Comparison of ENCODE assay signal across 8 cellular contexts in the genomic region with DNA sequence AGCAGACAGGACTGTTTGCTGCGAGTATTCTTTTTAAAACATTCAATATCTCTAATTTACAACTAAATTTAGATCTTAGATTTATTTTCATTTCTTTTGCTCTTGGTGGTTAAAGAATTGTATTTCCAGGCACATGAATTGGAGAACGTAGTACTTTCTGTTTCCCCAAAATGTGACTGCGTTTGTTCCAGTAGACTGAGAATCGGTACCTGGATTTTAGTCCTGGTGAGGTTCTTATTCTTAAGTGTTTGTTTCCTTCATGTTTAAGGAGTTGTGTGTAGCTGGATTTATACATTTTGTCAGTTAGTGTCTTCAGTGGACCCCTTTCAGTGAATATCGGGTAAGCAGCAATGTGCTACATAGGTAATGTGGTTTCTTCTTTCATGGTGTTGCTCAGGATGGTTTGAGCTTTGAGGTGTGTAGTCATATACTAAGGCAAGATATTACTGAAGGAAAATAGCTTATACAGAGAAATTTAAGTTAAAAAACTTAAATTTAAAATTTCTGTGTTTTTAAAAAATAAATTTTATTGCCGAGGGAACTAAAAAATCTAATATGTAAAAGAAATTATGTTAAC. TPM values are rescaled to one million over a fixed set of nuclear protein-coding genes. Genes with fewer than 3 reads are reported as not detected.
DNase-seq lines count a peak whose midpoint lies in the region; ATAC-seq and TF ChIP-seq lines count a peak whose summit lies in the region.

No MANE protein-coding gene starts in this region.

- peak overlapping the region; percentile 90 for H3K4me3 ChIP-seq in H7 (ENCODE audit: insufficient read depth, low read depth, low read length)
- H3K4me3 ChIP-seq in esophagus squamous epithelium: peak overlapping the region; percentile 81 to 97 (median 92)
- H3K4me3 ChIP-seq in gastrocnemius medialis: peak overlapping the region; percentile 91 to 99 (median 95)

- H3K9me3 ChIP-seq in esophagus squamous epithelium (no peaks in the 10 kb centered on the region), gastrocnemius medialis (no peaks in the 10 kb centered on the region)

- H3K27ac ChIP-seq in esophagus squamous epithelium (peak overlapping the region; percentile 37 to 99 (median 98)), gastrocnemius medialis (peak overlapping the region; percentile 96 to 100 (median 98))

- TF ChIP-seq CTCF in esophagus squamous epithelium (IDR thresholded peaks at IDR 0.05): no peak
- TF ChIP-seq CTCF in gastrocnemius medialis (IDR thresholded peaks at IDR 0.05 in 4 of 5, conservative IDR thresholded peaks at IDR 0.05 in 1 of 5): no peak

- CTCF ChIA-PET in HEK293T (lab: Yijun Ruan, JAX): no interaction called here

- ATAC-seq in gastrocnemius medialis (no peak), GM21367 (IDR thresholded peaks at IDR 0.05; ENCODE audit: unreplicated experiment) (no peak)

- intact Hi-C loops in esophagus squamous epithelium (cut with DNase I) (no loop called here), gastrocnemius medialis (cut with DNase I; ENCODE audit: low total_unique reads) (loop anchor here (2.0 kb wide), 1 partner anchor 121 kb away; no protein-coding TSS in a partner anchor)

- POLR2A ChIA-PET in HEK293T (lab: Yijun Ruan, JAX): no interaction called here

- H3K36me3 ChIP-seq in H7 (replicated peaks; ENCODE audit: control insufficient read depth, insufficient read depth, low read length): no peaks in the 10 kb centered on the region
- H3K36me3 ChIP-seq in esophagus squamous epithelium: no peaks in the 10 kb centered on the region
- H3K36me3 ChIP-seq in gastrocnemius medialis: no peaks in the 10 kb centered on the region

- H3K4me1 ChIP-seq in esophagus squamous epithelium (peaks cover 3 to 73% (median 16%) of the 10 kb centered on the region in 3 donors), gastrocnemius medialis (peaks cover 32 to 44% of the 10 kb centered on the region in 2 donors)

- DNase-seq in H7 (no peak), RKO (ENCODE audit: low spot score) (peak; percentile 47), esophagus squamous epithelium (lab: John Stamatoyannopoulos, UW) (no peak), gastrocnemius medialis (no peak), activated gamma-delta T cell (lab: John Stamatoyannopoulos, UW) (no peak), HEK293T (ENCODE audit: extremely low spot score) (no peak)
- no peak for DNase-seq in activated effector memory CD4-positive, alpha-beta T cell treated with anti-CD3 and anti-CD28 coated beads, Interleukin-2, amount 50 U/mL, for 16 hours

- H3K27me3 ChIP-seq in H7 (ENCODE audit: control insufficient read depth, insufficient read depth, low read length) (no peaks in the 10 kb centered on the region), esophagus squamous epithelium (no peaks in the 10 kb centered on the region), gastrocnemius medialis (no peaks in the 10 kb centered on the region)

- no peak for TF ChIP-seq POLR2A in esophagus squamous epithelium (IDR thresholded peaks at IDR 0.05)
- no peak for TF ChIP-seq POLR2A in gastrocnemius medialis (IDR thresholded peaks at IDR 0.05)

- in situ Hi-C loops in gastrocnemius medialis (cut with MboI; ENCODE audit: low sequenced_read_pairs in 4 of 4): loop anchor here in 2 of 4 donors (10.0 to 25.0 kb wide), 2 partner anchors 123 to 594 kb away; partner anchors contain the start of gene SLC35D1 (in 2 of the 2)

- 21 to 24% methylated on average over 6 of the region's 6 CpGs for WGBS in esophagus squamous epithelium, 2 donors

TF ChIP-seq in HEK293T, 16 proteins besides CTCF, POLR2A, EP300 and RAD21:
- no peak for TF ChIP-seq FOXK2 (IDR thresholded peaks at IDR 0.05)
- TF ChIP-seq HDGF (IDR thresholded peaks at IDR 0.05; ENCODE audit: borderline replicate concordance): no peak
- no peak for TF ChIP-seq SUZ12 (IDR thresholded peaks at IDR 0.05)
- TF ChIP-seq NFRKB (IDR thresholded peaks at IDR 0.05): no peak
- no peak for TF ChIP-seq L3MBTL2 (conservative IDR thresholded peaks at IDR 0.05)
- no peak for TF ChIP-seq SP1 (IDR thresholded peaks at IDR 0.05)
- TF ChIP-seq FOXA1 (IDR thresholded peaks at IDR 0.05): no peak
- TF ChIP-seq ZNF384 (IDR thresholded peaks at IDR 0.05): no peak
- no peak for TF ChIP-seq FOXM1 (IDR thresholded peaks at IDR 0.05; ENCODE audit: borderline replicate concordance)
- TF ChIP-seq ELF4 (IDR thresholded peaks at IDR 0.05): no peak
- no peak for TF ChIP-seq CTBP1 (IDR thresholded peaks at IDR 0.05; ENCODE audit: borderline replicate concordance)
- TF ChIP-seq LEF1 (IDR thresholded peaks at IDR 0.05; ENCODE audit: borderline replicate concordance): no peak
- TF ChIP-seq, protein P1, sequence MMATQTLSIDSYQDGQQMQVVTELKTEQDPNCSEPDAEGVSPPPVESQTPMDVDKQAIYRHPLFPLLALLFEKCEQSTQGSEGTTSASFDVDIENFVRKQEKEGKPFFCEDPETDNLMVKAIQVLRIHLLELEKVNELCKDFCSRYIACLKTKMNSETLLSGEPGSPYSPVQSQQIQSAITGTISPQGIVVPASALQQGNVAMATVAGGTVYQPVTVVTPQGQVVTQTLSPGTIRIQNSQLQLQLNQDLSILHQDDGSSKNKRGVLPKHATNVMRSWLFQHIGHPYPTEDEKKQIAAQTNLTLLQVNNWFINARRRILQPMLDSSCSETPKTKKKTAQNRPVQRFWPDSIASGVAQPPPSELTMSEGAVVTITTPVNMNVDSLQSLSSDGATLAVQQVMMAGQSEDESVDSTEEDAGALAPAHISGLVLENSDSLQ (IDR thresholded peaks at IDR 0.05): no peak

RNA-seq across cellular contexts. Expression of gene MIER1, which starts 6.8 kb away (rescaled TPM):
- total RNA-seq in H7 (2014; rRNA removed; shearing (Covaris generic)): 31.7 and 44.8 TPM in 2 replicates
- total RNA-seq in esophagus squamous epithelium (10 to 100 TPM; 17.6 to 34.0 (median 24.4) TPM), gastrocnemius medialis (10 to 100 TPM; 14.8 to 21.7 (median 15.4) TPM)

RNA-seq across cellular contexts. Expression of gene DNAI4, which starts 7.0 kb away (rescaled TPM):
- 1.6 and 3.8 TPM in 2 replicates for total RNA-seq in H7 (2014; rRNA removed; shearing (Covaris generic))
- 1 to 10 TPM in 1 of 4 donors, under 1 TPM in 2, not detected in 1; 0.29 to 4.8 (median 0.35) TPM for total RNA-seq in esophagus squamous epithelium
- total RNA-seq in gastrocnemius medialis: under 1 TPM in 3 of 4 donors, not detected in 1; 0.19 to 0.41 (median 0.29) TPM
